In the genomic region with DNA sequence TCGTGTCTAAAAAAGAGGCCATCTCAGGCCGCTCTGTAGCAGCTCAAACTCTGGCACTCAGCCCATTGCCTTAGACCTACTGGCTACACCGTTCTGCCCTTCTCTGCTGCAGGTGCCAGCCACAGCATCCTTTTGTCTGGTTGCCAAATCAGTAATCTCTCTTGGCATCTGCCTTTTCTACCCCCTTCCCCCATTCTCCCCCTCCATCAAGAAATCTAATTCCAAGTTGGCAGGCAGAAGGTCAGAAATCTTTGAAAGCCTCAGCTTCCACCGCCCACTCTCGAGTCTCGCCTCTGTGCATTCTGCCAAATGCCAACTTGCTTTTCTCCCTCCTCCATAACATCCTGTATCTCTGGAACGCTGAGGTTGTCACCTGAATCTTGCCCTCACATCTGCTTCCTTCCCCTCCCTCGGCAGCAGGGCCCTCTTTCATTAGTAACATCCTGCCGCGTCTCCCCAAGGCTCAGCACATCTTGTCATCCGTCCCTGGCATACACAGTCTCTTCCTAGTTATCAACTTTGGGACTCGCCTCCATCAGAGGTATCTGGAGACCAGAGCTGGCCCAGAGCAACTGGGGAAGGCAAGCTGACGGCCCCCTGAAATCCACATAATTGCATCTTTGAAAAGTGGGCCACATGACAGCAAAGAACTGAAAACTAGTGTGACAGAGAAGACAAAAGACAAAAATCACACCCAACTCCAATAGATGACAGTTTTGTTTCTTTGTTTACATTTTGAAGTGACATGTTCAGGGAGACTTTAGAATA, we compare ENCODE assay signal across 9 cellular contexts.
A peak's percentile ranks its signal among the peaks of the same experiment; 100 is the strongest.
DNase-seq lines count a peak whose midpoint lies in the region; ATAC-seq, FAIRE-seq and TF ChIP-seq lines count a peak whose summit lies in the region.
"Had no signal": no experiment of that assay in that cellular context is flagged by ENCODE, and none has a peak within 500 bp of the region (broad histone marks: within the 10 kb centered on the region; RNA-seq: fewer than 3 reads in every experiment).

No MANE protein-coding gene starts in this region.

- no peak for TF ChIP-seq CTCF in fibroblast of pulmonary artery (IDR thresholded peaks at IDR 0.05; ENCODE audit: low read length, missing control alignments)
- no peak for TF ChIP-seq CTCF in WTC11 (IDR thresholded peaks at IDR 0.05)

- no peak for FAIRE-seq in frontal cortex (lab: Jason Lieb, UNC)

- DNase-seq in activated T-cell treated with anti-CD3 and anti-CD28 coated beads, Interleukin-2, amount 50 U/mL, for 24 hours = peak; percentile 28
- DNase-seq in activated T-cell treated with anti-CD3 and anti-CD28 coated beads, Interleukin-2, amount 50 U/mL, for 4 hours = no peak
- peak; percentile 80 for DNase-seq in RPMI8226
- peak; percentile 7 for DNase-seq in fibroblast of pulmonary artery (ENCODE audit: low read depth)
- DNase-seq in stimulated activated naive CD8-positive, alpha-beta T cell treated with anti-CD3 and anti-CD28 coated beads, Interleukin-15, amount 100 ng/mL, for 72 hours = no peak
- no peak for DNase-seq in NCI-H2227 (lab: John Stamatoyannopoulos, UW; ENCODE audit: unreplicated experiment)
- no peak for DNase-seq in frontal cortex (ENCODE audit: low spot score in 2 of 2)
- no peak for DNase-seq in WTC11 (ENCODE audit: low spot score)

- POLR2A ChIA-PET in WTC11 (lab: Charles Lee) = no interaction called here

- peak overlapping the region; percentile 8 for H3K27ac Mint-ChIP-seq in activated T-cell treated with anti-CD3 and anti-CD28 coated beads, Interleukin-2, amount 50 U/mL, for 24 hours
- H3K27ac Mint-ChIP-seq in stimulated activated naive CD8-positive, alpha-beta T cell treated with anti-CD3 and anti-CD28 coated beads, Interleukin-15, amount 100 ng/mL, for 72 hours = no peak overlapping the region
- H3K27ac Mint-ChIP-seq in WTC11 = no peak overlapping the region

- H3K27me3 Mint-ChIP-seq in activated T-cell treated with anti-CD3 and anti-CD28 coated beads, Interleukin-2, amount 50 U/mL, for 24 hours = peaks cover 24% of the 10 kb centered on the region
- peaks cover 11% of the 10 kb centered on the region for H3K27me3 Mint-ChIP-seq in activated T-cell treated with anti-CD3 and anti-CD28 coated beads, Interleukin-2, amount 50 U/mL, for 4 hours (ENCODE audit: low read depth)
- H3K27me3 Mint-ChIP-seq in stimulated activated naive CD8-positive, alpha-beta T cell treated with anti-CD3 and anti-CD28 coated beads, Interleukin-15, amount 100 ng/mL, for 72 hours = peaks cover 13% of the 10 kb centered on the region
- H3K27me3 Mint-ChIP-seq in WTC11 (ENCODE audit: low read depth) = no peaks in the 10 kb centered on the region

- H3K9me3 Mint-ChIP-seq in activated T-cell treated with anti-CD3 and anti-CD28 coated beads, Interleukin-2, amount 50 U/mL, for 24 hours = no peaks in the 10 kb centered on the region
- H3K9me3 Mint-ChIP-seq in activated T-cell treated with anti-CD3 and anti-CD28 coated beads, Interleukin-2, amount 50 U/mL, for 4 hours = no peaks in the 10 kb centered on the region
- peaks cover 0 to 7% of the 10 kb centered on the region in 2 donors for H3K9me3 Mint-ChIP-seq in stimulated activated naive CD8-positive, alpha-beta T cell treated with anti-CD3 and anti-CD28 coated beads, Interleukin-15, amount 100 ng/mL, for 72 hours
- H3K9me3 Mint-ChIP-seq in WTC11 = peaks cover 7% of the 10 kb centered on the region
- H3K9me3 Mint-ChIP-seq: immature natural killer cell had no signal

- no peaks in the 10 kb centered on the region for H3K36me3 Mint-ChIP-seq in activated T-cell treated with anti-CD3 and anti-CD28 coated beads, Interleukin-2, amount 50 U/mL, for 24 hours (ENCODE audit: low read depth)
- H3K36me3 Mint-ChIP-seq in activated T-cell treated with anti-CD3 and anti-CD28 coated beads, Interleukin-2, amount 50 U/mL, for 4 hours (ENCODE audit: insufficient read depth) = no peaks in the 10 kb centered on the region
- H3K36me3 Mint-ChIP-seq in WTC11 = peaks cover 12% of the 10 kb centered on the region
- H3K36me3 Mint-ChIP-seq: immature natural killer cell had no signal

- ATAC-seq in activated T-cell treated with anti-CD3 and anti-CD28 coated beads, Interleukin-2, amount 50 U/mL, for 4 hours = no peak
- ATAC-seq in stimulated activated naive CD8-positive, alpha-beta T cell treated with anti-CD3 and anti-CD28 coated beads, Interleukin-15, amount 100 ng/mL, for 72 hours = peak; percentile 19
- no peak for ATAC-seq in WTC11

- H3K4me3 Mint-ChIP-seq in activated T-cell treated with anti-CD3 and anti-CD28 coated beads, Interleukin-2, amount 50 U/mL, for 24 hours = no peak overlapping the region
- H3K4me3 Mint-ChIP-seq in activated T-cell treated with anti-CD3 and anti-CD28 coated beads, Interleukin-2, amount 50 U/mL, for 4 hours = no peak overlapping the region
- peak overlapping the region; percentile 4 to 49 for H3K4me3 Mint-ChIP-seq in stimulated activated naive CD8-positive, alpha-beta T cell treated with anti-CD3 and anti-CD28 coated beads, Interleukin-15, amount 100 ng/mL, for 72 hours
- no peak overlapping the region for H3K4me3 Mint-ChIP-seq in WTC11

- CTCF ChIA-PET in WTC11 (lab: Charles Lee) = interaction anchor here (0.6 to 1.8 kb wide), 21 partner anchors 9 to 756 kb away, joined by 3 to 20 read pairs (median 3); no protein-coding TSS in a partner anchor

- H3K4me1 Mint-ChIP-seq in activated T-cell treated with anti-CD3 and anti-CD28 coated beads, Interleukin-2, amount 50 U/mL, for 24 hours (ENCODE audit: low read depth) = peaks cover 18% of the 10 kb centered on the region
- peaks cover 12% of the 10 kb centered on the region for H3K4me1 Mint-ChIP-seq in activated T-cell treated with anti-CD3 and anti-CD28 coated beads, Interleukin-2, amount 50 U/mL, for 4 hours (ENCODE audit: low read depth)
- peaks cover 19% of the 10 kb centered on the region for H3K4me1 Mint-ChIP-seq in stimulated activated naive CD8-positive, alpha-beta T cell treated with anti-CD3 and anti-CD28 coated beads, Interleukin-15, amount 100 ng/mL, for 72 hours
- peaks cover 36% of the 10 kb centered on the region for H3K4me1 Mint-ChIP-seq in WTC11

- H3K4me3 ChIP-seq in fibroblast of pulmonary artery (replicated peaks; ENCODE audit: low read depth, low read length) = no peak overlapping the region

TF ChIP-seq in WTC11, 78 proteins besides CTCF, POLR2A, EP300 and RAD21:
- TF ChIP-seq CREM (CRISPR knock-in tag; IDR thresholded peaks at IDR 0.05) = no peak
- TF ChIP-seq, protein P1, sequence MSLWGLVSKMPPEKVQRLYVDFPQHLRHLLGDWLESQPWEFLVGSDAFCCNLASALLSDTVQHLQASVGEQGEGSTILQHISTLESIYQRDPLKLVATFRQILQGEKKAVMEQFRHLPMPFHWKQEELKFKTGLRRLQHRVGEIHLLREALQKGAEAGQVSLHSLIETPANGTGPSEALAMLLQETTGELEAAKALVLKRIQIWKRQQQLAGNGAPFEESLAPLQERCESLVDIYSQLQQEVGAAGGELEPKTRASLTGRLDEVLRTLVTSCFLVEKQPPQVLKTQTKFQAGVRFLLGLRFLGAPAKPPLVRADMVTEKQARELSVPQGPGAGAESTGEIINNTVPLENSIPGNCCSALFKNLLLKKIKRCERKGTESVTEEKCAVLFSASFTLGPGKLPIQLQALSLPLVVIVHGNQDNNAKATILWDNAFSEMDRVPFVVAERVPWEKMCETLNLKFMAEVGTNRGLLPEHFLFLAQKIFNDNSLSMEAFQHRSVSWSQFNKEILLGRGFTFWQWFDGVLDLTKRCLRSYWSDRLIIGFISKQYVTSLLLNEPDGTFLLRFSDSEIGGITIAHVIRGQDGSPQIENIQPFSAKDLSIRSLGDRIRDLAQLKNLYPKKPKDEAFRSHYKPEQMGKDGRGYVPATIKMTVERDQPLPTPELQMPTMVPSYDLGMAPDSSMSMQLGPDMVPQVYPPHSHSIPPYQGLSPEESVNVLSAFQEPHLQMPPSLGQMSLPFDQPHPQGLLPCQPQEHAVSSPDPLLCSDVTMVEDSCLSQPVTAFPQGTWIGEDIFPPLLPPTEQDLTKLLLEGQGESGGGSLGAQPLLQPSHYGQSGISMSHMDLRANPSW (CRISPR knock-in tag; conservative IDR thresholded peaks at IDR 0.05; ENCODE audit: low read depth) = no peak
- no peak for TF ChIP-seq TEAD4 (CRISPR knock-in tag; IDR thresholded peaks at IDR 0.05)
- no peak for TF ChIP-seq OVOL2 (CRISPR knock-in tag; IDR thresholded peaks at IDR 0.05; ENCODE audit: borderline replicate concordance)
- TF ChIP-seq, protein P2, sequence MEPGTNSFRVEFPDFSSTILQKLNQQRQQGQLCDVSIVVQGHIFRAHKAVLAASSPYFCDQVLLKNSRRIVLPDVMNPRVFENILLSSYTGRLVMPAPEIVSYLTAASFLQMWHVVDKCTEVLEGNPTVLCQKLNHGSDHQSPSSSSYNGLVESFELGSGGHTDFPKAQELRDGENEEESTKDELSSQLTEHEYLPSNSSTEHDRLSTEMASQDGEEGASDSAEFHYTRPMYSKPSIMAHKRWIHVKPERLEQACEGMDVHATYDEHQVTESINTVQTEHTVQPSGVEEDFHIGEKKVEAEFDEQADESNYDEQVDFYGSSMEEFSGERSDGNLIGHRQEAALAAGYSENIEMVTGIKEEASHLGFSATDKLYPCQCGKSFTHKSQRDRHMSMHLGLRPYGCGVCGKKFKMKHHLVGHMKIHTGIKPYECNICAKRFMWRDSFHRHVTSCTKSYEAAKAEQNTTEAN (CRISPR knock-in tag; IDR thresholded peaks at IDR 0.05) = no peak
- TF ChIP-seq SP1 (CRISPR knock-in tag; conservative IDR thresholded peaks at IDR 0.05) = no peak
- TF ChIP-seq, protein P3, sequence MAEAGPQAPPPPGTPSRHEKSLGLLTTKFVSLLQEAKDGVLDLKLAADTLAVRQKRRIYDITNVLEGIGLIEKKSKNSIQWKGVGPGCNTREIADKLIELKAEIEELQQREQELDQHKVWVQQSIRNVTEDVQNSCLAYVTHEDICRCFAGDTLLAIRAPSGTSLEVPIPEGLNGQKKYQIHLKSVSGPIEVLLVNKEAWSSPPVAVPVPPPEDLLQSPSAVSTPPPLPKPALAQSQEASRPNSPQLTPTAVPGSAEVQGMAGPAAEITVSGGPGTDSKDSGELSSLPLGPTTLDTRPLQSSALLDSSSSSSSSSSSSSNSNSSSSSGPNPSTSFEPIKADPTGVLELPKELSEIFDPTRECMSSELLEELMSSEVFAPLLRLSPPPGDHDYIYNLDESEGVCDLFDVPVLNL (CRISPR knock-in tag; IDR thresholded peaks at IDR 0.05; ENCODE audit: borderline replicate concordance, low read depth) = no peak
- no peak for TF ChIP-seq MYBL2 (CRISPR knock-in tag; IDR thresholded peaks at IDR 0.05)
- no peak for TF ChIP-seq EMX1 (CRISPR knock-in tag; IDR thresholded peaks at IDR 0.05)

Comparison
In these comparisons a context has a peak if more than half of its experiments do, and no peak if none do; other contexts are left out.
1. DNase-seq: peak in activated T-cell treated with anti-CD3 and anti-CD28 coated beads, Interleukin-2, amount 50 U/mL, for 24 hours (single experiment), RPMI8226 (single experiment) and fibroblast of pulmonary artery (single experiment); none in activated T-cell treated with anti-CD3 and anti-CD28 coated beads, Interleukin-2, amount 50 U/mL, for 4 hours (single experiment), stimulated activated naive CD8-positive, alpha-beta T cell treated with anti-CD3 and anti-CD28 coated beads, Interleukin-15, amount 100 ng/mL, for 72 hours (0 of 2), NCI-H2227 (single experiment), frontal cortex (0 of 2) and WTC11 (single experiment).
2. H3K4me3 Mint-ChIP-seq: peak in stimulated activated naive CD8-positive, alpha-beta T cell treated with anti-CD3 and anti-CD28 coated beads, Interleukin-15, amount 100 ng/mL, for 72 hours (2 of 2); none in activated T-cell treated with anti-CD3 and anti-CD28 coated beads, Interleukin-2, amount 50 U/mL, for 24 hours (single experiment), activated T-cell treated with anti-CD3 and anti-CD28 coated beads, Interleukin-2, amount 50 U/mL, for 4 hours (single experiment) and WTC11 (single experiment).